In the genomic region with DNA sequence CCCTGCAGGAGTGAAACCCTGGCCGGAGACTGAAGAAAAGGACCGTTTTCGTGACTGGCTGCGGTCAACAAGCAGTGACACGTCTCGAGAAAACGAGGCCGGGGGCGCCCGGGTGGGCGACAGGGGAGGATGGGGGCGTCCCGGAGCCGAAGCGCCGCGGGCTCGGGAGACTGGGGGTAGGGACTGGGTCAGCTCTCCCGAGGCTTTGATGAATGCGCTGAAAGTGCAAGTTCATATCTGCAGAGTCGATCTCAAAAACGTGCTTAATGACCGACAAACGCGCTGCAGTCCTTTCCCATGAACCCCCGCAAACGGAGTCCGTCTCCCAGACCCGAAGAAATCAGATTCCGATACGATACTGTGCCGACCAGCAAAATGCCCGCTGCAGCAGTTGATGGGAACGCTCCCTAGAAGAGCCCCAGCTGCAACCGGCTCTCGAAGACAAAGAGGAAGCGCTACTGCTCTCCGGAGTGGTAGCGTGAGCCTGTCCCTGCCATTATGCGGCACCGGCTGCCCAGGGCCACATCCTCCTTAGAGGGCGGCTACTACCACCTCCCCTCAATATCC, we compare ENCODE assay signal across 8 cellular contexts. TPM values are rescaled to one million over a fixed set of nuclear protein-coding genes. Genes with fewer than 3 reads are reported as not detected.
DNase-seq lines count a peak whose midpoint lies in the region; ATAC-seq and TF ChIP-seq lines count a peak whose summit lies in the region.

No MANE protein-coding gene starts in this region.

- DNase-seq in CD14-positive monocyte (ENCODE audit: low spot score) (peak; percentile 67), HL-60 (ENCODE audit: low read depth in 1 of 2, low spot score in 1 of 2) (peak; percentile 28 to 73), SIG-M5 (lab: John Stamatoyannopoulos, UW) (peak; percentile 28), heart right ventricle (peak; percentile 7 to 37), trophoblast cell (peak; percentile 30 to 47), NCI-H226 (no peak)
- peak; percentile 52 for DNase-seq in activated naive CD8-positive, alpha-beta T cell treated with anti-CD3 and anti-CD28 coated beads, Interleukin-2, amount 10 ng/mL, durations not matched to agents 7 days and 5 days

- ATAC-seq in GM19463 (IDR thresholded peaks at IDR 0.05; ENCODE audit: unreplicated experiment) (peak; percentile 32), heart right ventricle (peak; percentile 21 to 63 (median 54))
- ATAC-seq in activated naive CD8-positive, alpha-beta T cell treated with anti-CD3 and anti-CD28 coated beads, Interleukin-2, amount 10 ng/mL, durations not matched to agents 7 days and 5 days (ENCODE audit: low read depth), result peak; percentile 37

- peaks cover 0 to 1% of the 10 kb centered on the region in 2 donors for H3K36me3 Mint-ChIP-seq in CD14-positive monocyte
- H3K36me3 Mint-ChIP-seq in activated naive CD8-positive, alpha-beta T cell treated with anti-CD3 and anti-CD28 coated beads, Interleukin-2, amount 10 ng/mL, durations not matched to agents 7 days and 5 days, result no peaks in the 10 kb centered on the region

- peak overlapping the region; percentile 26 for H4K91ac ChIP-seq in trophoblast cell (ENCODE audit: low read depth, low read length)

- no peak overlapping the region for H2BK12ac ChIP-seq in trophoblast cell (ENCODE audit: low read length)

- H3K9me3 Mint-ChIP-seq in CD14-positive monocyte, result peaks cover 0 to 3% (median 0%) of the 10 kb centered on the region in 7 donors
- no peaks in the 10 kb centered on the region for H3K9me3 Mint-ChIP-seq in activated naive CD8-positive, alpha-beta T cell treated with anti-CD3 and anti-CD28 coated beads, Interleukin-2, amount 10 ng/mL, durations not matched to agents 7 days and 5 days

- H3K4ac ChIP-seq in trophoblast cell (ENCODE audit: low read depth, low read length), result no peak overlapping the region

- peak overlapping the region; percentile 81 to 93 (median 85) for H3K27ac Mint-ChIP-seq in CD14-positive monocyte
- peak overlapping the region; percentile 84 for H3K27ac Mint-ChIP-seq in activated naive CD8-positive, alpha-beta T cell treated with anti-CD3 and anti-CD28 coated beads, Interleukin-2, amount 10 ng/mL, durations not matched to agents 7 days and 5 days

- H3K27me3 ChIP-seq in HL-60 (ENCODE audit: insufficient read depth, poor library complexity, severe bottlenecking) (no peaks in the 10 kb centered on the region), heart right ventricle (no peaks in the 10 kb centered on the region), trophoblast cell (ENCODE audit: insufficient read depth, low read length) (no peaks in the 10 kb centered on the region)

- H3K23ac ChIP-seq in trophoblast cell (ENCODE audit: low read length), result no peak overlapping the region

- H3K27ac ChIP-seq in HL-60 (replicated peaks), result peak overlapping the region; percentile 83
- peak overlapping the region; percentile 40 to 89 (median 82) for H3K27ac ChIP-seq in heart right ventricle
- H3K27ac ChIP-seq in trophoblast cell (ENCODE audit: low read depth, low read length), result no peak overlapping the region

- H3K9me3 ChIP-seq in heart right ventricle, result no peaks in the 10 kb centered on the region
- H3K9me3 ChIP-seq in trophoblast cell (ENCODE audit: insufficient read depth, low read depth, low read length), result no peaks in the 10 kb centered on the region

- peak overlapping the region; percentile 36 for H3K9ac ChIP-seq in trophoblast cell (ENCODE audit: low read length)

- no peak overlapping the region for H3K18ac ChIP-seq in trophoblast cell (ENCODE audit: low read length)

- peaks cover 17% of the 10 kb centered on the region for H3K4me1 Mint-ChIP-seq in CD14-positive monocyte
- H3K4me1 Mint-ChIP-seq in activated naive CD8-positive, alpha-beta T cell treated with anti-CD3 and anti-CD28 coated beads, Interleukin-2, amount 10 ng/mL, durations not matched to agents 7 days and 5 days, result peaks cover 8% of the 10 kb centered on the region

- H3K79me2 ChIP-seq in trophoblast cell (ENCODE audit: control insufficient read depth, insufficient read depth, low read length, poor library complexity), result no peaks in the 10 kb centered on the region

- H3K4me3 Mint-ChIP-seq in CD14-positive monocyte, result peak overlapping the region; percentile 88 to 91
- H3K4me3 Mint-ChIP-seq in activated naive CD8-positive, alpha-beta T cell treated with anti-CD3 and anti-CD28 coated beads, Interleukin-2, amount 10 ng/mL, durations not matched to agents 7 days and 5 days, result peak overlapping the region; percentile 91

- H2AK5ac ChIP-seq in trophoblast cell (ENCODE audit: low read length), result no peak overlapping the region

- peak overlapping the region; percentile 30 for H2AFZ ChIP-seq in trophoblast cell (ENCODE audit: insufficient read depth, low read length, poor library complexity)

- peak overlapping the region; percentile 4 for H4K12ac ChIP-seq in trophoblast cell (ENCODE audit: low read depth, low read length)

- intact Hi-C loops in CD14-positive monocyte (cut with micrococcal nuclease), result loop anchor here in 1 of 2 donors (10.0 kb wide), 1 partner anchor 114 kb away; no protein-coding TSS in a partner anchor
- intact Hi-C loops in heart right ventricle (cut with DNase I), result loop anchor here in 2 of 10 donors (2.0 to 10.0 kb wide), 2 partner anchors 64 to 126 kb away; no protein-coding TSS in a partner anchor

- no peak overlapping the region for H2BK120ac ChIP-seq in trophoblast cell (ENCODE audit: insufficient read depth, low read length, poor library complexity)

- H3K4me2 ChIP-seq in trophoblast cell (ENCODE audit: low read length), result peak overlapping the region; percentile 94

- H3K14ac ChIP-seq in trophoblast cell (ENCODE audit: low read length), result no peak overlapping the region

- TF ChIP-seq CTCF in CD14-positive monocyte (IDR thresholded peaks at IDR 0.05), result no peak
- TF ChIP-seq CTCF in HL-60 (IDR thresholded peaks at IDR 0.05; ENCODE audit: insufficient read depth, low read length), result no peak
- no peak for TF ChIP-seq CTCF in heart right ventricle (IDR thresholded peaks at IDR 0.05)

- peaks cover 2% of the 10 kb centered on the region for H3K79me1 ChIP-seq in trophoblast cell (ENCODE audit: low read length)

- WGBS in heart right ventricle, 2 donors, result 0 to 1% methylated on average over 39 to 42 of the region's 42 CpGs
- WGBS in trophoblast cell (ENCODE audit: extremely low coverage, insufficient coverage, insufficient read length), result no CpG with 5 or more reads among the region's 42 CpGs

- H2BK5ac ChIP-seq in trophoblast cell (ENCODE audit: low read depth, low read length, poor library complexity), result no peak overlapping the region

- H3K4me3 ChIP-seq in HL-60 (replicated peaks; ENCODE audit: insufficient read depth, low read length) (peak overlapping the region; percentile 51), heart right ventricle (peak overlapping the region; percentile 38 to 73 (median 66)), trophoblast cell (ENCODE audit: low read depth, low read length) (peak overlapping the region; percentile 75)

- peak overlapping the region; percentile 3 for H4K8ac ChIP-seq in trophoblast cell (ENCODE audit: low read depth, low read length)

- H3K4me1 ChIP-seq in heart right ventricle (peaks cover 0 to 12% (median 0%) of the 10 kb centered on the region in 9 donors), trophoblast cell (ENCODE audit: control insufficient read depth in 1 of 2, insufficient read depth in 2 of 2, low read length in 2 of 2) (no peaks in the 10 kb centered on the region)

- H3K36me3 ChIP-seq in heart right ventricle (no peaks in the 10 kb centered on the region), trophoblast cell (ENCODE audit: control insufficient read depth in 1 of 2, insufficient read depth in 2 of 2, low read length in 2 of 2) (no peaks in the 10 kb centered on the region)

- H3K27me3 Mint-ChIP-seq in CD14-positive monocyte (ENCODE audit: low read depth in 3 of 3), result peaks cover 0 to 10% (median 0%) of the 10 kb centered on the region in 3 donors
- H3K27me3 Mint-ChIP-seq in activated naive CD8-positive, alpha-beta T cell treated with anti-CD3 and anti-CD28 coated beads, Interleukin-2, amount 10 ng/mL, durations not matched to agents 7 days and 5 days, result peaks cover 2% of the 10 kb centered on the region

- POLR2A ChIA-PET in activated naive CD8-positive, alpha-beta T cell treated with anti-CD3 and anti-CD28 coated beads, Interleukin-2, amount 10 ng/mL, durations not matched to agents 7 days and 5 days (lab: Charles Lee), result interaction anchor here (1.4 to 1.8 kb wide), 2 partner anchors 19 to 83 kb away, joined by 3 to 4 read pairs; no protein-coding TSS in a partner anchor

RNA-seq across cellular contexts. Expression of a gene that starts 0.8 kb away (rescaled TPM):
- 10 to 100 TPM; 16.7 to 18.4 TPM for polyA plus RNA-seq in CD14-positive monocyte
- 10 to 100 TPM; 18.5 to 19.6 TPM for total RNA-seq in activated naive CD8-positive, alpha-beta T cell treated with anti-CD3 and anti-CD28 coated beads, Interleukin-2, amount 10 ng/mL, durations not matched to agents 7 days and 5 days
- total RNA-seq in heart right ventricle, result 100 to 1,000 TPM in 1 of 10 donors, 10 to 100 TPM in 9; 67.2 to 122 (median 80.8) TPM
- polyA plus RNA-seq in heart right ventricle, result 10 to 100 TPM; 32.6 to 46.0 TPM
- polyA plus RNA-seq in trophoblast cell (2013), result 4.9 and 5.1 TPM in 2 replicates
